ENCODE assay signal across 29 cellular contexts in genomic region chr3:34547297-34547920, GRCh38.
"Had no signal": no experiment of that assay in that cellular context is flagged by ENCODE, and none has a peak within 500 bp of the region (broad histone marks: within the 10 kb centered on the region; RNA-seq: fewer than 3 reads in every experiment).

No MANE protein-coding gene starts in this region.

- H3K9me3 ChIP-seq: colonic mucosa, esophagus squamous epithelium, gastrocnemius medialis, heart right ventricle, left lung had no signal

- H3K27ac Mint-ChIP-seq: dendritic cell treated with granulocyte-macrophage colony-stimulating factor and Interleukin-4, amounts not matched to agents 40 ng/mL and 50 ng/mL, for 4 days; effector memory CD8-positive, alpha-beta T cell; endodermal cell; memory B cell; naive thymus-derived CD4-positive, alpha-beta T cell had no signal

- H3K4me3 ChIP-seq: colonic mucosa, esophagus squamous epithelium, gastrocnemius medialis, heart right ventricle, left lung, lung had no signal

- H3K4me1 ChIP-seq: colonic mucosa, esophagus squamous epithelium, gastrocnemius medialis, heart right ventricle, left lung had no signal

- FAIRE-seq: endometrium, islet of Langerhans, keratinocyte had no signal

- H3K4me1 Mint-ChIP-seq: endodermal cell; memory B cell; naive thymus-derived CD4-positive, alpha-beta T cell had no signal

- H3K27me3 ChIP-seq: colonic mucosa, esophagus squamous epithelium, gastrocnemius medialis, left lung had no signal

- DNase-seq: colonic mucosa; cortex of kidney; effector CD8-positive, alpha-beta T cell; effector memory CD8-positive, alpha-beta T cell; endodermal cell; erythroblast; esophagus squamous epithelium; foreskin fibroblast; foreskin melanocyte; gastrocnemius medialis; glutamatergic neuron; head of caudate nucleus; heart right ventricle; hippocampal formation; left cardiac atrium; left lung; left ventricle myocardium superior; mammary epithelial cell; mesendoderm; midbrain; naive thymus-derived CD4-positive, alpha-beta T cell had no signal

- ATAC-seq: effector memory CD8-positive, alpha-beta T cell; esophagus mucosa; gastrocnemius medialis; heart right ventricle; left cardiac atrium; left lung; left ventricle myocardium superior; naive thymus-derived CD4-positive, alpha-beta T cell had no signal

- H3K27ac ChIP-seq: colonic mucosa, epithelial cell of prostate, esophagus squamous epithelium, gastrocnemius medialis, heart right ventricle, left lung had no signal

- H3K36me3 Mint-ChIP-seq: memory B cell; naive thymus-derived CD4-positive, alpha-beta T cell had no signal

- H3K27me3 Mint-ChIP-seq: dendritic cell treated with granulocyte-macrophage colony-stimulating factor and Interleukin-4, amounts not matched to agents 40 ng/mL and 50 ng/mL, for 4 days; effector memory CD8-positive, alpha-beta T cell; naive thymus-derived CD4-positive, alpha-beta T cell had no signal

- H3K36me3 ChIP-seq: colonic mucosa, esophagus squamous epithelium, gastrocnemius medialis, heart right ventricle, left lung had no signal

- H3K4me3 Mint-ChIP-seq: dendritic cell treated with granulocyte-macrophage colony-stimulating factor and Interleukin-4, amounts not matched to agents 40 ng/mL and 50 ng/mL, for 4 days; effector memory CD8-positive, alpha-beta T cell; endodermal cell; memory B cell; naive thymus-derived CD4-positive, alpha-beta T cell had no signal

- H3K9me3 Mint-ChIP-seq: dendritic cell treated with granulocyte-macrophage colony-stimulating factor and Interleukin-4, amounts not matched to agents 40 ng/mL and 50 ng/mL, for 4 days; endodermal cell had no signal
